9 cellular contexts compared by ENCODE assay signal in the genomic region with DNA sequence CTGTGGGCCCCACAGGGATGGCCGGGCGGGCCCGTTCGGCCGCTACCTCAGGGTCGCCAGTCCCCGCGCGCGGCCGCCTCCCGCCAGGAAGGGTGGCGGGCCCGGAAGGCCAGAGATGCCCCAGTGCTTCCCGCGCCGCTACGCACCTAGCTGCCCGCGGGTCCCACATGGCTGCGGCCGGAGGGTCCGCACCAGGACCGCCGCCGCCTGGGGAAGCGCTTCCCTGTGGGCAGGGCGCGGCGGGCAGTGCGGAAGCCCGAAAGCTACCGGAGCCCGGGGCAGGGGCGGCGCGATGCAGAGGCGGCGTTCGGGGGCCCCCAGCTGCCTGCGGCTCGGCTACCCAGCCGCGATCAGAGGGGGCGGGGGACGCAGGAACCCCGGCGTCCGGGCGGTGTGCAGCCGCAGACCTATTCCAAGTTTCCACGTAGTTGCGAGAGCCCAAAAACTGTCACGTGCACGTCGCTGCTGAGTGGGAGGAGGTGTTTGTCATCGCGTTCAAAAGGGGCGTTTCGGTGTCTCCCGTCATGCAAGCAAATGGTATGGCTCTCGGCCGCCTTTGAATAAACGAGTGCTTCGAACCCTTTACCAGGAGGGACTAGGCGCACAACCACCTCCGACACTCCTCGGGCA. TPM values are rescaled to one million over a fixed set of nuclear protein-coding genes. Genes with fewer than 3 reads are reported as not detected.
DNase-seq lines count a peak whose midpoint lies in the region; ATAC-seq and TF ChIP-seq lines count a peak whose summit lies in the region.
"Had no signal": no experiment of that assay in that cellular context is flagged by ENCODE, and none has a peak within 500 bp of the region (broad histone marks: within the 10 kb centered on the region; RNA-seq: fewer than 3 reads in every experiment).

A gene (minus strand): TSS at position 414 of the 630 bp plus-strand sequence. CDS start 245 bp downstream, at position 169.

- intact Hi-C loops in dendritic cell treated with granulocyte-macrophage colony-stimulating factor and Interleukin-4, amounts not matched to agents 40 ng/mL and 50 ng/mL, for 4 days (cut with micrococcal nuclease): no loop called here
- intact Hi-C loops in lower lobe of right lung (cut with DNase I): no loop called here

- H3K36me3 Mint-ChIP-seq in CD8-positive, alpha-beta memory T cell: peaks cover 3 to 24% (median 7%) of the 10 kb centered on the region in 3 donors
- H3K36me3 Mint-ChIP-seq in dendritic cell treated with granulocyte-macrophage colony-stimulating factor and Interleukin-4, amounts not matched to agents 40 ng/mL and 50 ng/mL, for 4 days (ENCODE audit: low read depth): peaks cover 11% of the 10 kb centered on the region

- H3K4me1 ChIP-seq in CD8-positive, alpha-beta memory T cell (ENCODE audit: insufficient read depth, low read length): peaks cover 14% of the 10 kb centered on the region
- H3K4me1 ChIP-seq in lower lobe of right lung: peaks cover 33% of the 10 kb centered on the region

- peak within 1 kb of the TSS; percentile 86 to 91 (median 87) for H3K4me3 Mint-ChIP-seq in CD8-positive, alpha-beta memory T cell
- peak within 1 kb of the TSS; percentile 89 for H3K4me3 Mint-ChIP-seq in dendritic cell treated with granulocyte-macrophage colony-stimulating factor and Interleukin-4, amounts not matched to agents 40 ng/mL and 50 ng/mL, for 4 days

- no peaks in the 10 kb centered on the region for H3K27me3 ChIP-seq in CD8-positive, alpha-beta memory T cell (ENCODE audit: insufficient read depth, low read length, poor library complexity, severe bottlenecking)
- H3K27me3 ChIP-seq in lower lobe of right lung (ENCODE audit: low read depth): no peaks in the 10 kb centered on the region

- H3K36me3 ChIP-seq in CD8-positive, alpha-beta memory T cell (ENCODE audit: insufficient read depth, low read length): no peaks in the 10 kb centered on the region
- no peaks in the 10 kb centered on the region for H3K36me3 ChIP-seq in lower lobe of right lung

- peak within 1 kb of the TSS; percentile 65 for H3K27ac ChIP-seq in CD8-positive, alpha-beta memory T cell (ENCODE audit: low read depth, low read length)
- peak within 1 kb of the TSS; percentile 86 for H3K27ac ChIP-seq in lower lobe of right lung
- H3K27ac ChIP-seq: SK-N-MC had no signal

- ATAC-seq in GM21390 (IDR thresholded peaks at IDR 0.05; ENCODE audit: unreplicated experiment) (peak; percentile 66), lower lobe of right lung (peak; percentile 82 to 88)

- DNase-seq in CD8-positive, alpha-beta memory T cell: peak; percentile 72 to 90 (median 83)
- DNase-seq in KBM-7 (peak; percentile 79), lower lobe of right lung (peak; percentile 84), HCEC 1CT (no peak)
- DNase-seq in activated CD4-positive, alpha-beta T cell treated with anti-CD3 and anti-CD28 coated beads for 48 hours: peak; percentile 86
- peak; percentile 62 to 66 (median 63) for DNase-seq in stimulated activated CD4-positive, alpha-beta T cell treated with anti-CD3 and anti-CD28 coated beads, TNF-alpha, amount 100 ng/mL, for 1 hour (ENCODE audit: low read depth in 3 of 3, low spot score in 1 of 3)

- H3K4me3 ChIP-seq in CD8-positive, alpha-beta memory T cell (ENCODE audit: low read length): peak within 1 kb of the TSS; percentile 64
- peak within 1 kb of the TSS; percentile 87 for H3K4me3 ChIP-seq in lower lobe of right lung
- H3K4me3 ChIP-seq: SK-N-MC had no signal

- peaks cover 14 to 39% (median 24%) of the 10 kb centered on the region in 3 donors for H3K4me1 Mint-ChIP-seq in CD8-positive, alpha-beta memory T cell
- H3K4me1 Mint-ChIP-seq in dendritic cell treated with granulocyte-macrophage colony-stimulating factor and Interleukin-4, amounts not matched to agents 40 ng/mL and 50 ng/mL, for 4 days (ENCODE audit: low read depth): peaks cover 17% of the 10 kb centered on the region

- POLR2A ChIA-PET in CD8-positive, alpha-beta memory T cell (lab: Charles Lee): interaction anchor here (0.6 to 2.3 kb wide), 7 partner anchors 9 to 68 kb away, joined by 3 to 25 read pairs (median 4); a partner anchor contains a TSS

- no peak for TF ChIP-seq CTCF in lower lobe of right lung (IDR thresholded peaks at IDR 0.05)

- H3K9me3 ChIP-seq in CD8-positive, alpha-beta memory T cell (ENCODE audit: low read length): no peaks in the 10 kb centered on the region
- peaks cover 11% of the 10 kb centered on the region for H3K9me3 ChIP-seq in lower lobe of right lung

- in situ Hi-C loops in KBM-7 (cut with MboI; ENCODE audit: low pct_unique_long_range_greater_than_20kb, low sequenced_read_pairs): no loop called here

- peaks cover 0 to 1% of the 10 kb centered on the region in 2 donors for H3K27me3 Mint-ChIP-seq in CD8-positive, alpha-beta memory T cell
- peaks cover 2% of the 10 kb centered on the region for H3K27me3 Mint-ChIP-seq in dendritic cell treated with granulocyte-macrophage colony-stimulating factor and Interleukin-4, amounts not matched to agents 40 ng/mL and 50 ng/mL, for 4 days

- CTCF ChIA-PET in CD8-positive, alpha-beta memory T cell (lab: Charles Lee): interaction anchor here (0.8 to 3.1 kb wide), 10 partner anchors 10 to 214 kb away, joined by 3 to 20 read pairs (median 3); no protein-coding TSS in a partner anchor

- peaks cover 5 to 16% (median 15%) of the 10 kb centered on the region in 5 donors for H3K9me3 Mint-ChIP-seq in CD8-positive, alpha-beta memory T cell
- peaks cover 12% of the 10 kb centered on the region for H3K9me3 Mint-ChIP-seq in dendritic cell treated with granulocyte-macrophage colony-stimulating factor and Interleukin-4, amounts not matched to agents 40 ng/mL and 50 ng/mL, for 4 days

- peak within 1 kb of the TSS; percentile 68 to 97 (median 88) for H3K27ac Mint-ChIP-seq in CD8-positive, alpha-beta memory T cell
- peak within 1 kb of the TSS; percentile 83 for H3K27ac Mint-ChIP-seq in dendritic cell treated with granulocyte-macrophage colony-stimulating factor and Interleukin-4, amounts not matched to agents 40 ng/mL and 50 ng/mL, for 4 days

RNA-seq across cellular contexts. Expression of the gene that starts here (rescaled TPM):
- 10 to 100 TPM; 12.7 to 16.2 TPM for total RNA-seq in CD8-positive, alpha-beta memory T cell
- 33.2 TPM for polyA plus RNA-seq in CD8-positive, alpha-beta memory T cell
- 36.9 TPM for total RNA-seq in lower lobe of right lung
